In genomic region chr5:29672678-29673077, GRCh38 we compare ENCODE assay signal across 23 cellular contexts.
"Had no signal": no experiment of that assay in that cellular context is flagged by ENCODE, and none has a peak within 500 bp of the region (broad histone marks: within the 10 kb centered on the region; RNA-seq: fewer than 3 reads in every experiment).

No MANE protein-coding gene starts in this region.

- H3K4me3 ChIP-seq: neural progenitor cell, ovary, psoas muscle, right lobe of liver, sigmoid colon, stomach, thoracic aorta, thyroid gland, tibial nerve, upper lobe of left lung, vagina had no signal

- DNase-seq: natural killer cell; occipital lobe; ovary; posterior cingulate gyrus; psoas muscle; right cardiac atrium; right lobe of liver; sigmoid colon; small intestine; stimulated activated CD4-positive, alpha-beta T cell treated with anti-CD3 and anti-CD28 coated beads, Interleukin-15, amount 100 ng/mL, for 24 hours; stimulated activated CD4-positive, alpha-beta T cell treated with anti-CD3 and anti-CD28 coated beads, Interleukin-2, amount 100 ng/mL, for 24 hours; stimulated activated CD4-positive, alpha-beta T cell treated with anti-CD3 and anti-CD28 coated beads, Interleukin-2, amount 100 ng/mL, for 48 hours; stimulated activated CD4-positive, alpha-beta T cell treated with anti-CD3 and anti-CD28 coated beads, Interleukin-4, amount 100 ng/mL, for 24 hours; stimulated activated naive B cell treated with anti-CD40 and anti-IgM and Interleukin-4, amounts not matched to agents 10 μg/mL and 1 μg/mL and 100 μg/mL, for 72 hours; stimulated activated naive CD4-positive, alpha-beta T cell treated with Interleukin-2 at 50 U/mL for 16 hours; stomach; thyroid gland; trophoblast cell; upper lobe of left lung had no signal
